In genomic region chr18:65753520-65753919, GRCh38 we compare ENCODE assay signal across 7 cellular contexts. TPM values are rescaled to one million over a fixed set of nuclear protein-coding genes. Genes with fewer than 3 reads are reported as not detected.
A peak's percentile ranks its signal among the peaks of the same experiment; 100 is the strongest.
DNase-seq lines count a peak whose midpoint lies in the region; ATAC-seq, FAIRE-seq and TF ChIP-seq lines count a peak whose summit lies in the region.

No MANE protein-coding gene starts in this region.

- peak overlapping the region; percentile 74 for H3K27ac ChIP-seq in HEK293 (ENCODE audit: extremely low read depth, low read depth, low read length)
- H3K27ac ChIP-seq in astrocyte (ENCODE audit: low read depth, low read length), result no peak overlapping the region
- H3K27ac ChIP-seq in neuronal stem cell (replicated peaks; ENCODE audit: low read length), result no peak overlapping the region

- H3K27me3 Mint-ChIP-seq in astrocyte (ENCODE audit: low read depth, unreplicated experiment), result peaks cover 11% of the 10 kb centered on the region
- H3K27me3 Mint-ChIP-seq in activated T-helper 1 cell treated with anti-CD3 and anti-CD28 coated beads, Interleukin-12 subunit alpha, Interleukin-12 subunit beta, Interleukin-2, Interleukin-4 antibody, amounts not matched to agents 30 ng/mL and 10 ng/mL and 1 ng/mL, durations not matched to agents 14 hours and 24 hours and 36 hours (ENCODE audit: insufficient read depth), result peaks cover 14% of the 10 kb centered on the region

- no peak overlapping the region for H3K4me3 Mint-ChIP-seq in astrocyte (ENCODE audit: unreplicated experiment)
- H3K4me3 Mint-ChIP-seq in activated T-helper 1 cell treated with anti-CD3 and anti-CD28 coated beads, Interleukin-12 subunit alpha, Interleukin-12 subunit beta, Interleukin-2, Interleukin-4 antibody, amounts not matched to agents 30 ng/mL and 10 ng/mL and 1 ng/mL, durations not matched to agents 14 hours and 24 hours and 36 hours, result no peak overlapping the region

- TF ChIP-seq CTCF in HEK293 (tag by site-specific recombination; IDR thresholded peaks at IDR 0.05) (peak; percentile 58; the same call in 1 of the 2 replicates), astrocyte (IDR thresholded peaks at IDR 0.05; ENCODE audit: insufficient read depth, low read depth, low read length) (peak; percentile 31)

- H3K23ac ChIP-seq in neuronal stem cell (ENCODE audit: low read depth, low read length, poor library complexity), result no peak overlapping the region

- POLR2A ChIA-PET in HEK293 (lab: Yijun Ruan, JAX), result interaction anchor here (0.9 to 1.9 kb wide), 3 partner anchors 10 to 152 kb away, joined by 3 to 5 read pairs (median 4); no protein-coding TSS in a partner anchor

- H3K14ac ChIP-seq in neuronal stem cell (ENCODE audit: low read length), result no peak overlapping the region

- H3K4me1 Mint-ChIP-seq in astrocyte (ENCODE audit: low read depth, unreplicated experiment), result peaks cover 29% of the 10 kb centered on the region
- H3K4me1 Mint-ChIP-seq in activated T-helper 1 cell treated with anti-CD3 and anti-CD28 coated beads, Interleukin-12 subunit alpha, Interleukin-12 subunit beta, Interleukin-2, Interleukin-4 antibody, amounts not matched to agents 30 ng/mL and 10 ng/mL and 1 ng/mL, durations not matched to agents 14 hours and 24 hours and 36 hours (ENCODE audit: low read depth), result no peaks in the 10 kb centered on the region

- no peak overlapping the region for H3K27ac Mint-ChIP-seq in astrocyte (ENCODE audit: unreplicated experiment)
- H3K27ac Mint-ChIP-seq in activated T-helper 1 cell treated with anti-CD3 and anti-CD28 coated beads, Interleukin-12 subunit alpha, Interleukin-12 subunit beta, Interleukin-2, Interleukin-4 antibody, amounts not matched to agents 30 ng/mL and 10 ng/mL and 1 ng/mL, durations not matched to agents 14 hours and 24 hours and 36 hours, result no peak overlapping the region

- no peak overlapping the region for H4K91ac ChIP-seq in neuronal stem cell (ENCODE audit: low read depth, low read length, poor library complexity)

- FAIRE-seq in astrocyte (lab: Jason Lieb, UNC), result no peak

- CTCF ChIA-PET in HEK293 (lab: Yijun Ruan, JAX), result interaction anchor here (0.7 to 3.0 kb wide), 18 partner anchors 11 to 392 kb away, joined by 3 to 19 read pairs (median 4); no protein-coding TSS in a partner anchor

- H3K4ac ChIP-seq in neuronal stem cell (ENCODE audit: low read length), result no peak overlapping the region

- peak; percentile 74 for DNase-seq in NCI-H2081 treated with DMSO at 0.1 percent for 48 hours (lab: John Stamatoyannopoulos, UW)
- DNase-seq in astrocyte (ENCODE audit: low read depth), result no peak
- peak; percentile 43 for DNase-seq in neuronal stem cell (ENCODE audit: low spot score)
- no peak for DNase-seq in NCI-H1048 (lab: John Stamatoyannopoulos, UW)
- no peak for DNase-seq in activated T-helper 1 cell treated with anti-CD3 and anti-CD28 coated beads, Interleukin-12 subunit alpha, Interleukin-12 subunit beta, Interleukin-2, Interleukin-4 antibody, amounts not matched to agents 30 ng/mL and 10 ng/mL and 1 ng/mL, durations not matched to agents 14 hours and 24 hours and 36 hours (ENCODE audit: low spot score)

- H2BK120ac ChIP-seq in neuronal stem cell (ENCODE audit: low read depth, low read length), result no peak overlapping the region

- no peak overlapping the region for H4K8ac ChIP-seq in neuronal stem cell (ENCODE audit: low read depth, low read length)

- H4K20me1 ChIP-seq in astrocyte (ENCODE audit: insufficient read depth, low read length), result no peaks in the 10 kb centered on the region

- H3K9ac ChIP-seq in astrocyte (ENCODE audit: low read length) (no peak overlapping the region), neuronal stem cell (ENCODE audit: low read depth, low read length, poor library complexity) (no peak overlapping the region)

- H3K79me2 ChIP-seq in astrocyte (ENCODE audit: insufficient read depth, low read length), result no peaks in the 10 kb centered on the region

- H3K4me1 ChIP-seq in HEK293 (ENCODE audit: control insufficient read depth, insufficient read depth, low read length), result peaks cover 44% of the 10 kb centered on the region
- peaks cover 2% of the 10 kb centered on the region for H3K4me1 ChIP-seq in astrocyte (ENCODE audit: insufficient read depth, low read length)
- peaks cover 9 to 21% of the 10 kb centered on the region in 2 donors for H3K4me1 ChIP-seq in neuronal stem cell (ENCODE audit: control insufficient read depth in 2 of 2, insufficient read depth in 1 of 2, low read depth in 1 of 2, low read length in 2 of 2)

- H2AK5ac ChIP-seq in neuronal stem cell (ENCODE audit: low read depth, low read length), result no peak overlapping the region

- intact Hi-C loops in activated T-helper 1 cell treated with anti-CD3 and anti-CD28 coated beads, Interleukin-12 subunit alpha, Interleukin-12 subunit beta, Interleukin-2, Interleukin-4 antibody, amounts not matched to agents 30 ng/mL and 10 ng/mL and 1 ng/mL, durations not matched to agents 14 hours and 24 hours and 36 hours (cut with micrococcal nuclease), result no loop called here

- peaks cover 5% of the 10 kb centered on the region for H3K9me3 Mint-ChIP-seq in astrocyte (ENCODE audit: unreplicated experiment)
- H3K9me3 Mint-ChIP-seq in activated T-helper 1 cell treated with anti-CD3 and anti-CD28 coated beads, Interleukin-12 subunit alpha, Interleukin-12 subunit beta, Interleukin-2, Interleukin-4 antibody, amounts not matched to agents 30 ng/mL and 10 ng/mL and 1 ng/mL, durations not matched to agents 14 hours and 24 hours and 36 hours, result no peaks in the 10 kb centered on the region

- no peak overlapping the region for H2BK15ac ChIP-seq in neuronal stem cell (ENCODE audit: low read length)

- no peak for ATAC-seq in GM21447 (IDR thresholded peaks at IDR 0.05; ENCODE audit: unreplicated experiment)

- H3K27me3 ChIP-seq in astrocyte (ENCODE audit: insufficient read depth, low read length), result peaks cover 12% of the 10 kb centered on the region
- peaks cover 0 to 10% (median 0%) of the 10 kb centered on the region in 3 experiments for H3K27me3 ChIP-seq in neuronal stem cell (ENCODE audit: control insufficient read depth in 3 of 3, insufficient read depth in 3 of 3, low read depth in 1 of 3, low read length in 3 of 3)

- no peaks in the 10 kb centered on the region for H3K36me3 ChIP-seq in HEK293 (ENCODE audit: control insufficient read depth in 2 of 2, insufficient read depth in 1 of 2, low read length in 2 of 2)
- no peaks in the 10 kb centered on the region for H3K36me3 ChIP-seq in astrocyte (ENCODE audit: insufficient read depth, low read length)
- H3K36me3 ChIP-seq in neuronal stem cell (replicated peaks in 1 of 2; ENCODE audit: control insufficient read depth in 2 of 2, insufficient read depth in 2 of 2, low read length in 2 of 2), result no peaks in the 10 kb centered on the region

- WGBS in neuronal stem cell (ENCODE audit: extremely low coverage in 2 of 2, insufficient read length in 2 of 2, insufficient replicate concordance in 1 of 2), 2 donors, result no CpG with 5 or more reads among the region's 2 CpGs

- H3K9me3 ChIP-seq in HEK293 (ENCODE audit: control insufficient read depth, insufficient read depth, low read depth, low read length) (no peaks in the 10 kb centered on the region), astrocyte (ENCODE audit: insufficient read depth, low read depth, low read length) (no peaks in the 10 kb centered on the region), neuronal stem cell (replicated peaks in 1 of 2; ENCODE audit: control insufficient read depth in 2 of 2, insufficient read depth in 1 of 2, low read depth in 1 of 2, low read length in 2 of 2) (no peaks in the 10 kb centered on the region)

- no peaks in the 10 kb centered on the region for H3K36me3 Mint-ChIP-seq in astrocyte (ENCODE audit: low read depth, unreplicated experiment)
- no peaks in the 10 kb centered on the region for H3K36me3 Mint-ChIP-seq in activated T-helper 1 cell treated with anti-CD3 and anti-CD28 coated beads, Interleukin-12 subunit alpha, Interleukin-12 subunit beta, Interleukin-2, Interleukin-4 antibody, amounts not matched to agents 30 ng/mL and 10 ng/mL and 1 ng/mL, durations not matched to agents 14 hours and 24 hours and 36 hours (ENCODE audit: low read depth)

- H2BK5ac ChIP-seq in neuronal stem cell (ENCODE audit: low read length), result no peak overlapping the region

- H3K4me3 ChIP-seq in HEK293 (ENCODE audit: low read depth, low read length) (no peak overlapping the region), astrocyte (ENCODE audit: insufficient read depth, low read depth, low read length) (no peak overlapping the region), neuronal stem cell (ENCODE audit: low read length in 2 of 2) (no peak overlapping the region)

- H2AFZ ChIP-seq in astrocyte (ENCODE audit: low read depth, low read length) (no peak overlapping the region), neuronal stem cell (ENCODE audit: low read length) (peak overlapping the region; percentile 57)

- no peak overlapping the region for H3K18ac ChIP-seq in neuronal stem cell (ENCODE audit: low read length)

- H3K79me1 ChIP-seq in neuronal stem cell (ENCODE audit: low read depth, low read length), result peaks cover 2% of the 10 kb centered on the region

- H2BK12ac ChIP-seq in neuronal stem cell (ENCODE audit: low read length), result no peak overlapping the region

- H3K4me2 ChIP-seq in astrocyte (ENCODE audit: low read length) (no peak overlapping the region), neuronal stem cell (ENCODE audit: insufficient read depth, low read length, poor library complexity, severe bottlenecking) (no peak overlapping the region)

TF ChIP-seq in HEK293, 187 proteins besides CTCF, POLR2A, EP300 and RAD21 (continues in another document):
- TF ChIP-seq ZSCAN30 (tag by site-specific recombination; IDR thresholded peaks at IDR 0.05) (peak; percentile 28; the same call in 1 of the 2 replicates), ZNF140 (tag by site-specific recombination; IDR thresholded peaks at IDR 0.05) (no peak), MZF1 (tag by site-specific recombination; IDR thresholded peaks at IDR 0.05; ENCODE audit: borderline replicate concordance) (peak; percentile 30; the same call in 1 of the 2 replicates), ZNF626 (tag by site-specific recombination; IDR thresholded peaks at IDR 0.05) (no peak), ZNF416 (tag by site-specific recombination; IDR thresholded peaks at IDR 0.05) (no peak), ZNF362 (tag by site-specific recombination; IDR thresholded peaks at IDR 0.05) (no peak)

RNA-seq across cellular contexts. Expression of gene CDH7, which starts 2.7 kb away (rescaled TPM):
- total RNA-seq in astrocyte, result 0.43 TPM in 2 replicates
- 1.9 TPM for polyA plus RNA-seq in neuronal stem cell (2013, experiment 1 of 2)
- polyA plus RNA-seq in neuronal stem cell (2013, experiment 2 of 2), result 2.2 TPM
- total RNA-seq in activated T-helper 1 cell treated with anti-CD3 and anti-CD28 coated beads, Interleukin-12 subunit alpha, Interleukin-12 subunit beta, Interleukin-2, Interleukin-4 antibody, amounts not matched to agents 30 ng/mL and 10 ng/mL and 1 ng/mL, durations not matched to agents 14 hours and 24 hours and 36 hours, result not detected in 2 replicates

Comparison
In these comparisons a context has a peak if more than half of its experiments do, and no peak if none do; other contexts are left out.
1. DNase-seq: peak in NCI-H2081 treated with DMSO at 0.1 percent for 48 hours (single experiment) and neuronal stem cell (single experiment); none in astrocyte (single experiment), NCI-H1048 (single experiment) and activated T-helper 1 cell treated with anti-CD3 and anti-CD28 coated beads, Interleukin-12 subunit alpha, Interleukin-12 subunit beta, Interleukin-2, Interleukin-4 antibody, amounts not matched to agents 30 ng/mL and 10 ng/mL and 1 ng/mL, durations not matched to agents 14 hours and 24 hours and 36 hours (single experiment).